In the genomic region with DNA sequence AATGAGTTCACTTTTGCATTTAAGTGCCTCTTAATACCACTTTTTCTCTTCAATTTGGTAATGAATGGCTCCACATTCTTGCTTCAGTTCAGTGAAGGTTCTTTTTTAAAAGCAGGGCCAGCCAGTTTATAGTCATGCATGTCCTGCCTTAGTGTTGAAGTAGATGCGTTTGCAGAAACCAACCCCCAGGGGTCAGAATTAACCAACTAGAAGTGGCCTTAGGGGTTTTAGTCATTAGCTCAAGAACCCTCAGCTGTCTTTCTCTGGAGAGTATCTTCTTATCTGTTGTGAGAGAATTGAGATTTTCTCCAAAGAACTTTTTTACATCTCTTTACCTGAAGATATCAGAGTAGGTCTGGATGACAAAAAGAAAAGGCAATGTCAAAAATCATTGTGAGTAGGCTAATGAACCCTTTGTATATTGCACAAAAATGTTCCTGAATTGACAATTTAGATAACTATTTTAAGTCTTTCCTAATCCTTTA, we compare ENCODE assay signal across 8 cellular contexts.
DNase-seq lines count a peak whose midpoint lies in the region; ATAC-seq lines count a peak whose summit lies in the region.

No MANE protein-coding gene starts in this region.

- no peak overlapping the region for H3K4me3 ChIP-seq in subcutaneous abdominal adipose tissue (ENCODE audit: low read depth in 1 of 5, low read length in 5 of 5)

- no peak overlapping the region for H3K4me3 Mint-ChIP-seq in central memory CD8-positive, alpha-beta T cell

- in situ Hi-C loops in SK-MEL-5 (cut with HindIII; ENCODE audit: low pct_unique_long_range_greater_than_20kb, low sequenced_read_pairs), result loop anchor here (25.0 kb wide), 1 partner anchor 160 kb away; no protein-coding TSS in a partner anchor

- no peak overlapping the region for H3K27ac Mint-ChIP-seq in central memory CD8-positive, alpha-beta T cell (ENCODE audit: low read depth)

- peak overlapping the region; percentile 43 for H3K27ac ChIP-seq in subcutaneous abdominal adipose tissue (ENCODE audit: low read depth, low read length)

- ATAC-seq in central memory CD8-positive, alpha-beta T cell (replicated peaks; ENCODE audit: extremely low read depth, poor library complexity, severe bottlenecking), result peak; percentile 49
- no peak for ATAC-seq in GM21381 (IDR thresholded peaks at IDR 0.05; ENCODE audit: unreplicated experiment)

- no peaks in the 10 kb centered on the region for H3K27me3 ChIP-seq in subcutaneous abdominal adipose tissue (ENCODE audit: control insufficient read depth in 5 of 5, insufficient read depth in 4 of 5, low read length in 5 of 5)

- no peaks in the 10 kb centered on the region for H3K9me3 ChIP-seq in subcutaneous abdominal adipose tissue (ENCODE audit: control insufficient read depth in 5 of 5, low read length in 5 of 5)

- H3K36me3 ChIP-seq in subcutaneous abdominal adipose tissue (ENCODE audit: control insufficient read depth in 5 of 5, insufficient read depth in 5 of 5, low read length in 5 of 5), result no peaks in the 10 kb centered on the region

- no peaks in the 10 kb centered on the region for H3K36me3 Mint-ChIP-seq in central memory CD8-positive, alpha-beta T cell (ENCODE audit: insufficient read depth)

- no peaks in the 10 kb centered on the region for H3K9me3 Mint-ChIP-seq in central memory CD8-positive, alpha-beta T cell

- H3K4me1 ChIP-seq in subcutaneous abdominal adipose tissue (ENCODE audit: control insufficient read depth in 5 of 5, insufficient read depth in 5 of 5, low read length in 5 of 5), result peaks cover 0 to 12% (median 5%) of the 10 kb centered on the region in 5 donors

- peaks cover 16% of the 10 kb centered on the region for H3K27me3 Mint-ChIP-seq in central memory CD8-positive, alpha-beta T cell

- DNase-seq in COR-L47 (lab: John Stamatoyannopoulos, UW) (peak; percentile 78), GM19240 (ENCODE audit: insufficient read length, low spot score) (peak; percentile 38), NAMALWA (ENCODE audit: low spot score) (peak; percentile 92), SK-MEL-5 (ENCODE audit: low read depth, low spot score) (peak; percentile 92), kidney tubule cell (ENCODE audit: low spot score) (peak; percentile 70)
- DNase-seq in central memory CD8-positive, alpha-beta T cell (ENCODE audit: low spot score in 2 of 2), result no peak

- no peaks in the 10 kb centered on the region for H3K4me1 Mint-ChIP-seq in central memory CD8-positive, alpha-beta T cell

- no peak overlapping the region for H3K9ac ChIP-seq in subcutaneous abdominal adipose tissue (ENCODE audit: low read length in 5 of 5)

Comparison
In these comparisons a context has a peak if more than half of its experiments do, and no peak if none do; other contexts are left out.
1. DNase-seq: peak in COR-L47 (single experiment), GM19240 (single experiment), NAMALWA (single experiment), SK-MEL-5 (single experiment) and kidney tubule cell (single experiment); none in central memory CD8-positive, alpha-beta T cell (0 of 2).